Comparison of ENCODE assay signal across 18 cellular contexts in genomic region chr19:47312366-47313006, GRCh38. TPM values are rescaled to one million over a fixed set of nuclear protein-coding genes. Genes with fewer than 3 reads are reported as not detected.
"Had no signal": no experiment of that assay in that cellular context is flagged by ENCODE, and none has a peak within 500 bp of the region (broad histone marks: within the 10 kb centered on the region; RNA-seq: fewer than 3 reads in every experiment).

No MANE protein-coding gene starts in this region.

- H3K4me1 ChIP-seq: foreskin keratinocyte, parathyroid adenoma had no signal

- ATAC-seq: activated CD4-positive, CD25-positive, alpha-beta regulatory T cell treated with anti-CD3 and anti-CD28 coated beads, Interleukin-2, amount 50 U/mL, for 24 hours; foreskin keratinocyte; stimulated activated naive B cell treated with anti-CD40 and anti-IgM and Interleukin-4, amounts not matched to agents 10 μg/mL and 1 μg/mL and 100 μg/mL, for 72 hours; T-cell had no signal

- H3K36me3 ChIP-seq: brain microvascular endothelial cell, tibial nerve had no signal

- H3K27me3 ChIP-seq: brain microvascular endothelial cell, tibial nerve had no signal

- DNase-seq: activated naive CD4-positive, alpha-beta T cell; activated naive CD8-positive, alpha-beta T cell treated with anti-CD3 and anti-CD28 coated beads, Interleukin-2, amount 10 ng/mL, durations not matched to agents 7 days and 5 days; brain microvascular endothelial cell; effector memory CD4-positive, alpha-beta T cell; foreskin keratinocyte; retina; stimulated activated CD4-positive, alpha-beta T cell treated with anti-CD3 and anti-CD28 coated beads, Interleukin-15, amount 100 ng/mL, for 24 hours; stimulated activated CD4-positive, alpha-beta T cell treated with anti-CD3 and anti-CD28 coated beads, Interleukin-4, amount 100 ng/mL, for 1 hour; stimulated activated naive B cell treated with anti-CD40 and anti-IgM and Interleukin-4, amounts not matched to agents 10 μg/mL and 1 μg/mL and 100 μg/mL, for 72 hours; T-cell; T1000 had no signal

- H3K9me3 ChIP-seq: tibial nerve had no signal

- H3K4me3 ChIP-seq: lung had no signal

- H3K27ac ChIP-seq: brain microvascular endothelial cell, foreskin keratinocyte, parathyroid adenoma had no signal

RNA-seq across cellular contexts. Expression of gene C5AR1, which starts 2.8 kb away (rescaled TPM):
- total RNA-seq: myocyte had no signal

RNA-seq across cellular contexts. Expression of gene C5AR2, which starts 19.5 kb away (rescaled TPM):
- total RNA-seq: activated CD8-positive, alpha-beta memory T cell treated with anti-CD3 and anti-CD28 coated beads for 36 hours; foreskin keratinocyte; mesothelial cell of epicardium; myocyte had no signal
